ENCODE assay signal across 9 cellular contexts in genomic region chr18:67516432-67517223, GRCh38. TPM values are rescaled to one million over a fixed set of nuclear protein-coding genes. Genes with fewer than 3 reads are reported as not detected.
DNase-seq lines count a peak whose midpoint lies in the region; ATAC-seq and TF ChIP-seq lines count a peak whose summit lies in the region.
"Had no signal": no experiment of that assay in that cellular context is flagged by ENCODE, and none has a peak within 500 bp of the region (broad histone marks: within the 10 kb centered on the region; RNA-seq: fewer than 3 reads in every experiment).

Gene DSEL (minus strand): TSS chr18:67516720. CDS start chr18:67514608, 2,112 bp downstream.

- peak; percentile 93 for ATAC-seq in GM19452 (IDR thresholded peaks at IDR 0.05; ENCODE audit: unreplicated experiment)
- ATAC-seq in HG03571 (IDR thresholded peaks at IDR 0.05; ENCODE audit: unreplicated experiment) = peak; percentile 99

- H3K4me1 Mint-ChIP-seq in CD14-positive monocyte = peaks cover 19% of the 10 kb centered on the region
- H3K4me1 Mint-ChIP-seq in endodermal cell = peaks cover 15% of the 10 kb centered on the region

- H3K9me3 Mint-ChIP-seq in CD14-positive monocyte (peaks cover 4 to 23% (median 15%) of the 10 kb centered on the region in 7 donors), endodermal cell (no peaks in the 10 kb centered on the region)

- H3K4me3 Mint-ChIP-seq in CD14-positive monocyte (peak within 1 kb of the TSS; percentile 82 to 96), endodermal cell (peak within 1 kb of the TSS; percentile 79)

- intact Hi-C loops in CD14-positive monocyte (cut with micrococcal nuclease) = no loop called here

- 0% methylated on average over 17 to 92 of the region's 92 CpGs for WGBS in endodermal cell (ENCODE audit: insufficient coverage in 1 of 2, insufficient read length in 1 of 2), 2 experiments

- H3K9me3 ChIP-seq in endodermal cell (ENCODE audit: control insufficient read depth, low read length) = no peaks in the 10 kb centered on the region

- H3K9ac ChIP-seq in endodermal cell (ENCODE audit: extremely low read depth, low read length, poor library complexity, severe bottlenecking) = peak within 1 kb of the TSS; percentile 70

- H3K4me3 ChIP-seq in endodermal cell (ENCODE audit: low read length) = peak within 1 kb of the TSS; percentile 96

- peaks cover 5 to 10% of the 10 kb centered on the region in 2 donors for H3K36me3 Mint-ChIP-seq in CD14-positive monocyte
- H3K36me3 Mint-ChIP-seq in endodermal cell (ENCODE audit: low read depth) = peaks cover 14% of the 10 kb centered on the region

- no peak for TF ChIP-seq CTCF in CD14-positive monocyte (IDR thresholded peaks at IDR 0.05)
- no peak for TF ChIP-seq CTCF in endodermal cell (conservative IDR thresholded peaks at IDR 0.05)

- H3K27me3 Mint-ChIP-seq in CD14-positive monocyte (ENCODE audit: low read depth in 3 of 3) = peaks cover 38 to 53% (median 45%) of the 10 kb centered on the region in 3 donors
- H3K27me3 Mint-ChIP-seq in endodermal cell (ENCODE audit: insufficient read depth) = no peaks in the 10 kb centered on the region

- DNase-seq in CD14-positive monocyte (ENCODE audit: low spot score) = peak; percentile 90
- DNase-seq in NCI-H82 treated with DMSO at 0.1 percent for 48 hours (lab: John Stamatoyannopoulos, UW; ENCODE audit: unreplicated experiment) = peak; percentile 78
- DNase-seq in activated CD8-positive, alpha-beta memory T cell treated with anti-CD3 and anti-CD28 coated beads, Interleukin-2, amount 50 U/mL, for 4 hours = peak; percentile 100
- peak; percentile 100 for DNase-seq in endodermal cell
- peak; percentile 99 for DNase-seq in mesenteric fat pad (ENCODE audit: low spot score)
- peak; percentile 92 for DNase-seq in stimulated activated CD8-positive, alpha-beta memory T cell treated with anti-CD3 and anti-CD28 coated beads, Interleukin-12 subunit alpha, Interleukin-12 subunit beta, amount 100 ng/mL, for 24 hours (ENCODE audit: extremely low read depth)

- peaks cover 22% of the 10 kb centered on the region for H3K36me3 ChIP-seq in endodermal cell (ENCODE audit: control insufficient read depth, insufficient read depth, low read length)

- no peaks in the 10 kb centered on the region for H3K4me1 ChIP-seq in endodermal cell (ENCODE audit: control insufficient read depth, insufficient read depth, low read length)

- H3K27ac ChIP-seq in endodermal cell (ENCODE audit: low read depth, low read length) = peak within 1 kb of the TSS; percentile 41

- H3K27me3 ChIP-seq in endodermal cell (ENCODE audit: control insufficient read depth, insufficient read depth, low read length, poor library complexity, severe bottlenecking) = no peaks in the 10 kb centered on the region

- H3K27ac Mint-ChIP-seq in CD14-positive monocyte (no peak within 1 kb of the TSS), endodermal cell (peak within 1 kb of the TSS; percentile 95)

RNA-seq across cellular contexts. Expression of gene DSEL, which starts in this region (rescaled TPM):
- polyA plus RNA-seq in CD14-positive monocyte = under 1 TPM in 1 of 2 donors, not detected in 1; 0.03 TPM
- total RNA-seq in endodermal cell (1 to 10 TPM; 6.0 to 9.0 TPM), mesenteric fat pad (19.8 TPM)
- 3.1 TPM for polyA plus RNA-seq in endodermal cell (2013, experiment 1 of 2)
- 3.2 TPM for polyA plus RNA-seq in endodermal cell (2013, experiment 2 of 2)
- total RNA-seq: T-helper 1 cell treated with Interleukin-12 subunit alpha and Interleukin-12 subunit beta and Interleukin-4 antibody, amounts not matched to agents 30 ng/mL and 1 ng/mL, for 36 hours had no signal

Comparison
In these comparisons a context has a peak if more than half of its experiments do, and no peak if none do; other contexts are left out.
1. Peak in every context shown above with its lines: DNase-seq, ATAC-seq, H3K4me3 ChIP-seq and H3K27ac ChIP-seq.
2. Peak in DNase-seq in CD14-positive monocyte; RNA of the gene not detected or under 1 TPM.